Comparison of ENCODE assay signal across 20 cellular contexts in the genomic region with DNA sequence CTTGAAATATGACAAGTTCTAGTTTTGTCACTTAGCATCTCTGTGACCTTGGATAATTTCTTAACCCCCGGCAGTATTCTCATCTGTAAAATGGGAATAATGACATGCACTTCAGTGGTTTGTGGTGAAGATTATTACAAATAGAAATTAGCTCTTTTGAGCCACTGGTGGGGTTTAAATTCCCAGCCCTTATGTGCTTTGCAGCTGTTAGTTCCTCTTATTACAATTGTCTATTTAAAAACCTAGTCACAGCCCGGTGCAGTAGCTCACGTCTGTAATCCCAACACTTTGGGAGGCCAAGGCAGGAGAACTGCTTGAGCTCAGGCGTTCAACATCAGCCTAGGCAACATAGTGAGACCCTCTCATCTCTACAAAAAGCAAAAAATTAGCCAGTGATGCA. TPM values are rescaled to one million over a fixed set of nuclear protein-coding genes. Genes with fewer than 3 reads are reported as not detected.
DNase-seq lines count a peak whose midpoint lies in the region; ATAC-seq and TF ChIP-seq lines count a peak whose summit lies in the region.
"Had no signal": no experiment of that assay in that cellular context is flagged by ENCODE, and none has a peak within 500 bp of the region (broad histone marks: within the 10 kb centered on the region; RNA-seq: fewer than 3 reads in every experiment).

No MANE protein-coding gene starts in this region.

- H2AFZ ChIP-seq in IMR-90 (replicated peaks; ENCODE audit: low read length, poor library complexity), result no peak overlapping the region

- no peak overlapping the region for H3K4ac ChIP-seq in IMR-90 (ENCODE audit: low read depth, low read length)

- BruUV-seq in A673 (replicated peaks; lab: Mats Ljungman, UMichigan) (no TSS peak), IMR-90 (replicated peaks; lab: Mats Ljungman, UMichigan) (no TSS peak)

- CTCF ChIA-PET in A673 (lab: Charles Lee), result no interaction called here
- CTCF ChIA-PET in IMR-90 (lab: Yijun Ruan, JAX), result no interaction called here

- H3K23ac ChIP-seq in IMR-90 (ENCODE audit: low read depth, low read length), result no peak overlapping the region; the same call in 1 of the 2 replicates

- dilution Hi-C loops in IMR-90 (cut with HindIII; ENCODE audit: low sequenced_read_pairs, unreplicated experiment), result no loop called here

- no peak overlapping the region for H4K91ac ChIP-seq in IMR-90 (ENCODE audit: insufficient read depth, low read depth, low read length)

- no peak for TF ChIP-seq POLR2A in IMR-90 (IDR thresholded peaks at IDR 0.05; ENCODE audit: low read depth, low read length)
- no peak for TF ChIP-seq POLR2A in breast epithelium (IDR thresholded peaks at IDR 0.05)
- TF ChIP-seq POLR2A in sigmoid colon (IDR thresholded peaks at IDR 0.05), result no peak

- no peak for TF ChIP-seq CTCF in A673 (conservative IDR thresholded peaks at IDR 0.05; ENCODE audit: low read depth, low read length)
- TF ChIP-seq CTCF in IMR-90 (conservative IDR thresholded peaks at IDR 0.05; ENCODE audit: low read depth, low read length), result no peak
- no peak for TF ChIP-seq CTCF in breast epithelium (IDR thresholded peaks at IDR 0.05)
- TF ChIP-seq CTCF in sigmoid colon (IDR thresholded peaks at IDR 0.05), result no peak

- H3K4me2 ChIP-seq in IMR-90 (ENCODE audit: low read depth, low read length), result no peak overlapping the region

- H3K4me3 ChIP-seq in A673 (ENCODE audit: low read depth, low read length, poor library complexity, severe bottlenecking) (no peak overlapping the region), IMR-90 (ENCODE audit: insufficient read depth, low read depth, low read length) (no peak overlapping the region), breast epithelium (no peak overlapping the region), sigmoid colon (no peak overlapping the region)
- H3K4me3 ChIP-seq: colonic mucosa, right lobe of liver had no signal

- H3K56ac ChIP-seq in IMR-90 (ENCODE audit: extremely low read depth, insufficient read depth, low read length), result no peak overlapping the region

- H2BK20ac ChIP-seq in IMR-90 (ENCODE audit: low read depth, low read length), result no peak overlapping the region

- WGBS in IMR-90 (ENCODE audit: extremely low coverage in 2 of 2, insufficient read length in 1 of 2), 2 experiments, result no CpG with 5 or more reads among the region's 4 CpGs
- WGBS in sigmoid colon, 2 donors, result 58 to 84% methylated on average over 4 of the region's 4 CpGs

- H2BK15ac ChIP-seq in IMR-90 (ENCODE audit: low read depth, low read length), result no peak overlapping the region

- peaks cover 20% of the 10 kb centered on the region for H4K20me1 ChIP-seq in IMR-90 (ENCODE audit: insufficient read depth, low read length)

- in situ Hi-C loops in IMR-90 (cut with MboI; ENCODE audit: low sequenced_read_pairs), result no loop called here

- peak overlapping the region; percentile 30; the same call in 1 of the 2 replicates for H3K9ac ChIP-seq in IMR-90 (ENCODE audit: low read depth, low read length)

- H3K9me3 ChIP-seq in A673 (ENCODE audit: low read depth, low read length, poor library complexity, severe bottlenecking) (no peaks in the 10 kb centered on the region), IMR-90 (ENCODE audit: control insufficient read depth, insufficient read depth, low read length) (no peaks in the 10 kb centered on the region), breast epithelium (no peaks in the 10 kb centered on the region), sigmoid colon (no peaks in the 10 kb centered on the region)
- H3K9me3 ChIP-seq: colonic mucosa, right lobe of liver had no signal

- DNase-seq in A673 (ENCODE audit: low spot score), result no peak
- DNase-seq in IMR-90, result no peak
- DNase-seq in breast epithelium (ENCODE audit: low spot score in 2 of 2), result no peak
- no peak for DNase-seq in sigmoid colon
- no peak for DNase-seq in NCI-H446 (lab: John Stamatoyannopoulos, UW)
- DNase-seq: activated CD8-positive, alpha-beta memory T cell treated with anti-CD3 and anti-CD28 coated beads, Interleukin-2, amount 10 ng/mL, durations not matched to agents 7 days and 5 days; activated naive CD8-positive, alpha-beta T cell treated with anti-CD3 and anti-CD28 coated beads for 36 hours; CD8-positive, alpha-beta T cell; colonic mucosa; DMS79; GOT3; KBM-7; naive thymus-derived CD4-positive, alpha-beta T cell; NCI-H2081; NCI-H510A; right lobe of liver; SHP77 had no signal

- H3K27ac ChIP-seq in A673 (ENCODE audit: low read depth, low read length, poor library complexity, severe bottlenecking) (peak overlapping the region; percentile 60), IMR-90 (ENCODE audit: insufficient read depth, low read length) (peak overlapping the region; percentile 72; the same call in 1 of the 2 replicates), breast epithelium (peak overlapping the region; percentile 6 to 33), sigmoid colon (peak overlapping the region in 3 of 4 donors; percentile 61 to 97 (median 81))
- H3K27ac ChIP-seq: colonic mucosa, right lobe of liver had no signal

- H2AK9ac ChIP-seq in IMR-90 (replicated peaks; ENCODE audit: low read depth, low read length, poor library complexity), result no peak overlapping the region

- peak overlapping the region; percentile 32 for H2AK5ac ChIP-seq in IMR-90 (ENCODE audit: low read depth, low read length)

- TF ChIP-seq EP300 in sigmoid colon (IDR thresholded peaks at IDR 0.05), result no peak

- intact Hi-C loops in A673 (cut with micrococcal nuclease; ENCODE audit: unreplicated experiment) (no loop called here), IMR-90 (cut with micrococcal nuclease) (no loop called here), breast epithelium (cut with DNase I; ENCODE audit: low total_unique reads) (no loop called here), sigmoid colon (cut with DNase I) (no loop called here)

- H2BK5ac ChIP-seq in IMR-90 (ENCODE audit: low read depth, low read length, poor library complexity, severe bottlenecking), result peak overlapping the region; percentile 68

- H3K27me3 ChIP-seq in A673 (replicated peaks; ENCODE audit: insufficient read depth, low read depth, low read length, poor library complexity), result no peaks in the 10 kb centered on the region
- H3K27me3 ChIP-seq in IMR-90 (ENCODE audit: control insufficient read depth, insufficient read depth, low read length), result no peaks in the 10 kb centered on the region
- H3K27me3 ChIP-seq in breast epithelium, result no peaks in the 10 kb centered on the region
- H3K27me3 ChIP-seq in sigmoid colon, result no peaks in the 10 kb centered on the region
- H3K27me3 ChIP-seq: colonic mucosa, right lobe of liver had no signal

- H4K5ac ChIP-seq in IMR-90 (ENCODE audit: low read depth, low read length), result peak overlapping the region; percentile 1; the same call in 1 of the 2 replicates

- H3K9me1 ChIP-seq in IMR-90 (ENCODE audit: insufficient read depth, low read length), result peaks cover 23% of the 10 kb centered on the region

- peak overlapping the region in 1 of 2 experiments; percentile 58; a peak in 1 of 4 replicates for H4K8ac ChIP-seq in IMR-90 (ENCODE audit: low read depth in 2 of 2, low read length in 2 of 2)

- POLR2A ChIA-PET in A673 (lab: Charles Lee; ENCODE audit: low non-redundant PET) (no interaction called here), IMR-90 (lab: Charles Lee; ENCODE audit: unreplicated experiment) (no interaction called here)

- H3K36me3 ChIP-seq in A673 (ENCODE audit: insufficient read depth, low read length, poor library complexity, severe bottlenecking) (peaks cover 92% of the 10 kb centered on the region), IMR-90 (ENCODE audit: control insufficient read depth, insufficient read depth, low read length) (peaks cover 36% of the 10 kb centered on the region), breast epithelium (no peaks in the 10 kb centered on the region), sigmoid colon (peaks cover 0 to 37% (median 7%) of the 10 kb centered on the region in 4 donors)
- H3K36me3 ChIP-seq: colonic mucosa, right lobe of liver had no signal

- no peak for TF ChIP-seq RAD21 in IMR-90 (IDR thresholded peaks at IDR 0.05; ENCODE audit: low read length)

- H3K18ac ChIP-seq in IMR-90 (ENCODE audit: low read depth, low read length), result peak overlapping the region; percentile 4

- peaks cover 37 to 86% of the 10 kb centered on the region in 2 experiments for H3K79me1 ChIP-seq in IMR-90 (ENCODE audit: low read depth in 1 of 2, low read length in 2 of 2)

- no peak for ATAC-seq in IMR-90 (ENCODE audit: low read depth)
- no peak for ATAC-seq in HG02884 (IDR thresholded peaks at IDR 0.05; ENCODE audit: unreplicated experiment)
- ATAC-seq in GM19023 (IDR thresholded peaks at IDR 0.05; ENCODE audit: unreplicated experiment), result no peak
- ATAC-seq: activated CD8-positive, alpha-beta memory T cell treated with anti-CD3 and anti-CD28 coated beads, Interleukin-2, amount 10 ng/mL, durations not matched to agents 7 days and 5 days; CD8-positive, alpha-beta T cell; naive thymus-derived CD4-positive, alpha-beta T cell; right lobe of liver had no signal

- peaks cover 99% of the 10 kb centered on the region for H3K4me1 ChIP-seq in A673 (ENCODE audit: insufficient read depth, low read length, poor library complexity, severe bottlenecking)
- peaks cover 17% of the 10 kb centered on the region for H3K4me1 ChIP-seq in IMR-90 (ENCODE audit: control insufficient read depth, insufficient read depth, low read length)
- H3K4me1 ChIP-seq in breast epithelium, result no peaks in the 10 kb centered on the region
- H3K4me1 ChIP-seq in sigmoid colon, result peaks cover 0 to 85% (median 79%) of the 10 kb centered on the region in 4 donors
- H3K4me1 ChIP-seq: colonic mucosa, right lobe of liver had no signal

- no peak overlapping the region for H3K14ac ChIP-seq in IMR-90 (replicated peaks; ENCODE audit: low read depth, low read length)

- H2BK120ac ChIP-seq in IMR-90 (ENCODE audit: low read depth, low read length), result no peak overlapping the region

TF ChIP-seq in IMR-90, 13 proteins besides CTCF, POLR2A, EP300 and RAD21 (continues in another document):
- TF ChIP-seq CHD1 (IDR thresholded peaks at IDR 0.05; ENCODE audit: low read depth, low read length), result no peak
- no peak for TF ChIP-seq RCOR1 (IDR thresholded peaks at IDR 0.05; ENCODE audit: insufficient replicate concordance, low read length)

RNA-seq across cellular contexts. Expression of a gene that starts 30.1 kb away (rescaled TPM):
- total RNA-seq in A673 (2021), result 1,757 and 2,074 TPM in 2 replicates
- 1,496 and 1,592 TPM in 2 replicates for total RNA-seq in IMR-90 (2012; rRNA removed)
- polyA plus RNA-seq in IMR-90 (2012; rRNA removed), result 1,549 and 1,808 TPM in 2 replicates
- 1,102 and 4,328 TPM in 2 replicates for polyA plus RNA-seq in IMR-90 (2012; cell fraction: cytosol; rRNA removed)
- 319 and 633 TPM in 2 replicates for polyA plus RNA-seq in IMR-90 (2012; cell fraction: nucleus; rRNA removed; ENCODE audit: low replicate concordance)
- 100 to 1,000 TPM; 117 to 729 (median 154) TPM for total RNA-seq in breast epithelium
- total RNA-seq in sigmoid colon, result 100 to 1,000 TPM; 328 to 857 (median 577) TPM
- polyA plus RNA-seq in sigmoid colon, result 10 to 100 TPM in 2 of 3 donors, 1 to 10 TPM in 1; 8.8 to 32.5 (median 18.6) TPM
- total RNA-seq: CD8-positive, alpha-beta T cell had no signal
- polyA plus RNA-seq: naive thymus-derived CD4-positive, alpha-beta T cell had no signal

RNA-seq across cellular contexts. Expression of a gene that starts 55.4 kb away (rescaled TPM):
- 265 and 286 TPM in 2 replicates for total RNA-seq in A673 (2021)
- total RNA-seq in IMR-90 (2012; rRNA removed), result 199 and 217 TPM in 2 replicates
- polyA plus RNA-seq in IMR-90 (2012; rRNA removed), result 217 and 265 TPM in 2 replicates
- polyA plus RNA-seq in IMR-90 (2012; cell fraction: cytosol; rRNA removed), result 110 and 169 TPM in 2 replicates
- polyA plus RNA-seq in IMR-90 (2012; cell fraction: nucleus; rRNA removed; ENCODE audit: low replicate concordance), result 42.8 and 115 TPM in 2 replicates
- 100 to 1,000 TPM in 1 of 3 donors, 10 to 100 TPM in 2; 63.3 to 311 (median 97.6) TPM for total RNA-seq in breast epithelium
- total RNA-seq in sigmoid colon, result 100 to 1,000 TPM in 1 of 4 donors, 10 to 100 TPM in 3; 81.8 to 142 (median 88.6) TPM
- 10 to 100 TPM in 1 of 3 donors, 1 to 10 TPM in 2; 4.6 to 12.8 (median 7.8) TPM for polyA plus RNA-seq in sigmoid colon
- total RNA-seq: activated CD4-positive, alpha-beta T cell treated with anti-CD3 and anti-CD28 coated beads, Interleukin-2, amount 10 ng/mL, durations not matched to agents 24 days and 14 days; activated naive CD8-positive, alpha-beta T cell treated with anti-CD3 and anti-CD28 coated beads for 36 hours; CD8-positive, alpha-beta T cell had no signal
- polyA plus RNA-seq: naive thymus-derived CD4-positive, alpha-beta T cell had no signal

Comparison
In these comparisons a context has a peak if more than half of its experiments do, and no peak if none do; other contexts are left out.
1. H3K27ac ChIP-seq: peak in every context shown above with its lines; median percentile 81 in sigmoid colon; 72 in IMR-90; 60 in A673; 20 in breast epithelium.